ENCODE assay signal across 8 cellular contexts in genomic region chr3:18559323-18559972, GRCh38.
DNase-seq lines count a peak whose midpoint lies in the region; ATAC-seq and TF ChIP-seq lines count a peak whose summit lies in the region.

No MANE protein-coding gene starts in this region.

- H3K9me3 ChIP-seq in fibroblast of lung (ENCODE audit: control insufficient read depth, insufficient read depth, low read depth, low read length) (no peaks in the 10 kb centered on the region), neuronal stem cell (replicated peaks in 1 of 2; ENCODE audit: control insufficient read depth in 2 of 2, insufficient read depth in 1 of 2, low read depth in 1 of 2, low read length in 2 of 2) (no peaks in the 10 kb centered on the region)

- peaks cover 8% of the 10 kb centered on the region for H3K9me3 Mint-ChIP-seq in activated CD8-positive, alpha-beta T cell treated with anti-CD3 and anti-CD28 coated beads for 36 hours

- no peak overlapping the region for H2BK12ac ChIP-seq in neuronal stem cell (ENCODE audit: low read length)

- H3K4me1 Mint-ChIP-seq in activated CD8-positive, alpha-beta T cell treated with anti-CD3 and anti-CD28 coated beads for 36 hours (ENCODE audit: low read depth): peaks cover 67% of the 10 kb centered on the region

- H3K4me1 ChIP-seq in fibroblast of lung (ENCODE audit: control insufficient read depth, extremely low read depth, insufficient read depth, low read length): no peaks in the 10 kb centered on the region
- H3K4me1 ChIP-seq in neuronal stem cell (ENCODE audit: control insufficient read depth in 2 of 2, insufficient read depth in 1 of 2, low read depth in 1 of 2, low read length in 2 of 2): no peaks in the 10 kb centered on the region

- H3K36me3 ChIP-seq in fibroblast of lung (ENCODE audit: control insufficient read depth, insufficient read depth, low read length): no peaks in the 10 kb centered on the region
- H3K36me3 ChIP-seq in neuronal stem cell (replicated peaks in 1 of 2; ENCODE audit: control insufficient read depth in 2 of 2, insufficient read depth in 2 of 2, low read length in 2 of 2): no peaks in the 10 kb centered on the region

- peak; percentile 83 for TF ChIP-seq CTCF in activated CD8-positive, alpha-beta T cell treated with anti-CD3 and anti-CD28 coated beads for 36 hours (IDR thresholded peaks at IDR 0.05)
- peak; percentile 27 to 48 for TF ChIP-seq CTCF in fibroblast of lung (conservative IDR thresholded peaks at IDR 0.05 in 1 of 2, IDR thresholded peaks at IDR 0.05 in 1 of 2; ENCODE audit: low read depth in 1 of 2, low read length in 2 of 2)

- H3K14ac ChIP-seq in neuronal stem cell (ENCODE audit: low read length): no peak overlapping the region

- H3K36me3 Mint-ChIP-seq in activated CD8-positive, alpha-beta T cell treated with anti-CD3 and anti-CD28 coated beads for 36 hours (ENCODE audit: low read depth): peaks cover 13% of the 10 kb centered on the region

- POLR2A ChIA-PET in activated CD8-positive, alpha-beta T cell treated with anti-CD3 and anti-CD28 coated beads for 36 hours (lab: Charles Lee): interaction anchor here (0.6 to 2.2 kb wide), 16 partner anchors 9 to 199 kb away, joined by 3 to 16 read pairs (median 4); no protein-coding TSS in a partner anchor

- no peaks in the 10 kb centered on the region for H3K79me2 ChIP-seq in fibroblast of lung (ENCODE audit: control insufficient read depth, insufficient read depth, low read length)

- no peaks in the 10 kb centered on the region for H3K27me3 Mint-ChIP-seq in activated CD8-positive, alpha-beta T cell treated with anti-CD3 and anti-CD28 coated beads for 36 hours

- H3K79me1 ChIP-seq in neuronal stem cell (ENCODE audit: low read depth, low read length): no peaks in the 10 kb centered on the region

- H3K4me3 ChIP-seq in fibroblast of lung (replicated peaks in 1 of 4; ENCODE audit: control extremely low read depth in 1 of 4, insufficient read depth in 1 of 4, low read depth in 3 of 4, low read length in 4 of 4) (no peak overlapping the region), neuronal stem cell (ENCODE audit: low read length in 2 of 2) (no peak overlapping the region)

- no peak overlapping the region for H4K91ac ChIP-seq in neuronal stem cell (ENCODE audit: low read depth, low read length, poor library complexity)

- H4K20me1 ChIP-seq in fibroblast of lung (ENCODE audit: control insufficient read depth, extremely low read depth, insufficient read depth, low read length): no peaks in the 10 kb centered on the region

- no peak overlapping the region for H2BK15ac ChIP-seq in neuronal stem cell (ENCODE audit: low read length)

- DNase-seq in activated gamma-delta T cell treated with Interleukin-2 at 50 U/mL for 16 hours (peak; percentile 7), activated gamma-delta T cell (lab: John Stamatoyannopoulos, UW) (no peak), NCI-H510A treated with DMSO at 0.1 percent for 48 hours (lab: John Stamatoyannopoulos, UW) (peak; percentile 52), fibroblast of lung (ENCODE audit: low read depth in 2 of 2) (peak; percentile 0 to 14), neuronal stem cell (ENCODE audit: low spot score) (peak; percentile 40), HK-2 (ENCODE audit: unreplicated experiment) (no peak)
- DNase-seq in activated CD8-positive, alpha-beta T cell treated with anti-CD3 and anti-CD28 coated beads for 36 hours: peak; percentile 32

- no peak overlapping the region for H2BK5ac ChIP-seq in neuronal stem cell (ENCODE audit: low read length)

- peak overlapping the region; percentile 95 for H3K27ac Mint-ChIP-seq in activated CD8-positive, alpha-beta T cell treated with anti-CD3 and anti-CD28 coated beads for 36 hours

- H3K27ac ChIP-seq in fibroblast of lung (ENCODE audit: insufficient read depth, low read length) (no peak overlapping the region), neuronal stem cell (replicated peaks; ENCODE audit: low read length) (no peak overlapping the region)

- no peak overlapping the region for H3K23ac ChIP-seq in neuronal stem cell (ENCODE audit: low read depth, low read length, poor library complexity)

- H4K8ac ChIP-seq in neuronal stem cell (ENCODE audit: low read depth, low read length): no peak overlapping the region

- H3K9ac ChIP-seq in fibroblast of lung (ENCODE audit: insufficient read depth, low read length) (no peak overlapping the region), neuronal stem cell (ENCODE audit: low read depth, low read length, poor library complexity) (no peak overlapping the region)

- H3K27me3 ChIP-seq in fibroblast of lung (ENCODE audit: control insufficient read depth, insufficient read depth, low read length): no peaks in the 10 kb centered on the region
- no peaks in the 10 kb centered on the region for H3K27me3 ChIP-seq in neuronal stem cell (ENCODE audit: control insufficient read depth in 3 of 3, insufficient read depth in 3 of 3, low read depth in 1 of 3, low read length in 3 of 3)

- no peak overlapping the region for H2AK5ac ChIP-seq in neuronal stem cell (ENCODE audit: low read depth, low read length)

- peak overlapping the region; percentile 13 for H3K4me3 Mint-ChIP-seq in activated CD8-positive, alpha-beta T cell treated with anti-CD3 and anti-CD28 coated beads for 36 hours

- H3K4me2 ChIP-seq in fibroblast of lung (ENCODE audit: extremely low read depth, insufficient read depth, low read length): no peak overlapping the region
- no peak overlapping the region for H3K4me2 ChIP-seq in neuronal stem cell (ENCODE audit: insufficient read depth, low read length, poor library complexity, severe bottlenecking)

- H2AFZ ChIP-seq in fibroblast of lung (ENCODE audit: low read length): no peak overlapping the region
- H2AFZ ChIP-seq in neuronal stem cell (ENCODE audit: low read length): peak overlapping the region; percentile 40

- WGBS in neuronal stem cell (ENCODE audit: extremely low coverage in 2 of 2, insufficient read length in 2 of 2, insufficient replicate concordance in 1 of 2), 2 donors: no CpG with 5 or more reads among the region's 6 CpGs

- H3K18ac ChIP-seq in neuronal stem cell (ENCODE audit: low read length): no peak overlapping the region

- peak; percentile 60 for ATAC-seq in HG03064 (IDR thresholded peaks at IDR 0.05; ENCODE audit: low read depth, unreplicated experiment)
- ATAC-seq in activated CD8-positive, alpha-beta T cell treated with anti-CD3 and anti-CD28 coated beads for 36 hours: peak; percentile 37

- intact Hi-C loops in activated CD8-positive, alpha-beta T cell treated with anti-CD3 and anti-CD28 coated beads for 36 hours (cut with micrococcal nuclease): loop anchor here (5.0 to 10.0 kb wide), 4 partner anchors 88 to 198 kb away; no protein-coding TSS in a partner anchor

- H2BK120ac ChIP-seq in neuronal stem cell (ENCODE audit: low read depth, low read length): no peak overlapping the region

- H3K4ac ChIP-seq in neuronal stem cell (ENCODE audit: low read length): no peak overlapping the region

- CTCF ChIA-PET in activated CD8-positive, alpha-beta T cell treated with anti-CD3 and anti-CD28 coated beads for 36 hours (lab: Charles Lee): interaction anchor here (0.6 to 2.6 kb wide), 40 partner anchors 10 to 201 kb away, joined by 3 to 17 read pairs (median 4); no protein-coding TSS in a partner anchor

Comparison
In these comparisons a context has a peak if more than half of its experiments do, and no peak if none do; other contexts are left out.
1. DNase-seq: peak in activated gamma-delta T cell treated with Interleukin-2 at 50 U/mL for 16 hours (single experiment), NCI-H510A treated with DMSO at 0.1 percent for 48 hours (single experiment), activated CD8-positive, alpha-beta T cell treated with anti-CD3 and anti-CD28 coated beads for 36 hours (single experiment), fibroblast of lung (2 of 2) and neuronal stem cell (single experiment); none in activated gamma-delta T cell (single experiment) and HK-2 (single experiment).